ENCODE assay signal across 19 cellular contexts in the genomic region with DNA sequence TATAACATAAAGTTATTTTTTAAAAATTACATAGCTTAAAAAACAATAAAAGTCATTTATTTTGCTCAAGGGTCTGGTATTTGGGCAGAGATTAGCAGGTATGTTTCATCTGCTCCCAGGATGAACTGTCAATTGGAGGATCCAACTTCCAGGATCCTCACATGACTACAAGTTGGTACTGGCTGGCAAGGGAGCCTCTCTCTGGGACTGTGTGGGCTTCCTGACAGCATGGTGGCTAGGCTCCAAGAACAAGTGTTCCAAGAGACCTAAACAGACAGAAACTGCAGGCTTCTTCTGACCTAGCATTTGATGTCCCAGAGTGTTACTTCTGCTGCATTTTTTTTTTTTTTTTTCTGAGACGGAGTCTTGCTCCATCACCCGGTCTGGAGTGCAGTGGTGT.
DNase-seq lines count a peak whose midpoint lies in the region; ATAC-seq, FAIRE-seq and TF ChIP-seq lines count a peak whose summit lies in the region.
"Had no signal": no experiment of that assay in that cellular context is flagged by ENCODE, and none has a peak within 500 bp of the region (broad histone marks: within the 10 kb centered on the region; RNA-seq: fewer than 3 reads in every experiment).

No MANE protein-coding gene starts in this region.

- H2AFZ ChIP-seq in K562 (ENCODE audit: low read depth, low read length) (no peak overlapping the region), neuronal stem cell (ENCODE audit: low read length) (no peak overlapping the region)
- H2AFZ ChIP-seq: GM23248 had no signal

- no peak overlapping the region for H3K18ac ChIP-seq in neuronal stem cell (ENCODE audit: low read length)

- TF ChIP-seq POLR2A in A549 (IDR thresholded peaks at IDR 0.05; ENCODE audit: low read length) (no peak), K562 (conservative IDR thresholded peaks at IDR 0.05) (no peak)

- no peaks in the 10 kb centered on the region for H3K4me1 ChIP-seq in A549
- no peaks in the 10 kb centered on the region; a peak in 1 of 5 replicates for H3K4me1 ChIP-seq in K562 (replicated peaks in 1 of 2; ENCODE audit: control insufficient read depth in 2 of 2, insufficient read depth in 2 of 2, low read length in 2 of 2)
- H3K4me1 ChIP-seq in right cardiac atrium (ENCODE audit: control insufficient read depth, insufficient read depth, low read length): no peaks in the 10 kb centered on the region
- no peaks in the 10 kb centered on the region for H3K4me1 ChIP-seq in neuronal stem cell (ENCODE audit: control insufficient read depth in 2 of 2, insufficient read depth in 1 of 2, low read depth in 1 of 2, low read length in 2 of 2)
- H3K4me1 ChIP-seq: BLaER1 treated with 17β-estradiol and CSF1 and Interleukin-3, amounts not matched to agents 10 nM and 100 nM had no signal

- H3K27me3 ChIP-seq in K562 (ENCODE audit: control insufficient read depth in 2 of 2, insufficient read depth in 2 of 2, low read length in 2 of 2) (no peaks in the 10 kb centered on the region), right cardiac atrium (ENCODE audit: control insufficient read depth, insufficient read depth) (no peaks in the 10 kb centered on the region), neuronal stem cell (ENCODE audit: control insufficient read depth in 3 of 3, insufficient read depth in 3 of 3, low read depth in 1 of 3, low read length in 3 of 3) (no peaks in the 10 kb centered on the region)
- H3K27me3 ChIP-seq: BLaER1 treated with 17β-estradiol and CSF1 and Interleukin-3, amounts not matched to agents 10 nM and 100 nM had no signal

- in situ Hi-C loops in K562 (cut with MboI): no loop called here

- CTCF ChIA-PET in A549 (lab: Yijun Ruan, JAX) (no interaction called here), K562 (lab: Yijun Ruan, JAX; ENCODE audit: low intra/inter-chr PET ratio) (no interaction called here)

- intact Hi-C loops in K562 (cut with micrococcal nuclease) (no loop called here), right cardiac atrium (cut with DNase I) (no loop called here), posterior vena cava (cut with DNase I) (no loop called here)

- POLR2A ChIA-PET in A549 (lab: Yijun Ruan, JAX) (no interaction called here), K562 (lab: Yijun Ruan, JAX) (no interaction called here)

- H3K14ac ChIP-seq in neuronal stem cell (ENCODE audit: low read length): no peak overlapping the region

- no peak for TF ChIP-seq RAD21 in A549 (conservative IDR thresholded peaks at IDR 0.05 in 1 of 2, IDR thresholded peaks at IDR 0.05 in 1 of 2)
- TF ChIP-seq RAD21 in K562 (CRISPR knock-in tag; conservative IDR thresholded peaks at IDR 0.05 in 1 of 2, IDR thresholded peaks at IDR 0.05 in 1 of 2): no peak

- no peak overlapping the region for H2AK5ac ChIP-seq in neuronal stem cell (ENCODE audit: low read depth, low read length)

- H3K4me2 ChIP-seq in A549 (no peak overlapping the region), K562 (ENCODE audit: insufficient read depth, low read length) (no peak overlapping the region), neuronal stem cell (ENCODE audit: insufficient read depth, low read length, poor library complexity, severe bottlenecking) (no peak overlapping the region)
- H3K4me2 ChIP-seq: BLaER1 treated with 17β-estradiol and CSF1 and Interleukin-3, amounts not matched to agents 10 nM and 100 nM had no signal

- no peak overlapping the region for H2BK5ac ChIP-seq in neuronal stem cell (ENCODE audit: low read length)

- WGBS in A549 (ENCODE audit: missing lambda C conversion rate): 100% methylated on average over 2 of the region's 2 CpGs
- WGBS in K562 (ENCODE audit: insufficient coverage, low coverage, missing lambda C conversion rate): no CpG with 5 or more reads among the region's 2 CpGs
- WGBS in right cardiac atrium: 95% methylated on average over 2 of the region's 2 CpGs
- no CpG with 5 or more reads among the region's 2 CpGs for WGBS in neuronal stem cell (ENCODE audit: extremely low coverage in 2 of 2, insufficient read length in 2 of 2, insufficient replicate concordance in 1 of 2), 2 donors

- no peaks in the 10 kb centered on the region for H4K20me1 ChIP-seq in K562 (replicated peaks; ENCODE audit: control insufficient read depth, insufficient read depth, low read length)
- H4K20me1 ChIP-seq: BLaER1 treated with 17β-estradiol and CSF1 and Interleukin-3, amounts not matched to agents 10 nM and 100 nM had no signal

- H2BK12ac ChIP-seq in neuronal stem cell (ENCODE audit: low read length): no peak overlapping the region

- H3K4ac ChIP-seq in neuronal stem cell (ENCODE audit: low read length): no peak overlapping the region

- H3K9me3 ChIP-seq in A549 (peaks cover 13% of the 10 kb centered on the region), K562 (replicated peaks; ENCODE audit: control insufficient read depth, insufficient read depth, low read depth, low read length) (no peaks in the 10 kb centered on the region), right cardiac atrium (ENCODE audit: control insufficient read depth, low read length) (no peaks in the 10 kb centered on the region), neuronal stem cell (replicated peaks in 1 of 2; ENCODE audit: control insufficient read depth in 2 of 2, insufficient read depth in 1 of 2, low read depth in 1 of 2, low read length in 2 of 2) (peaks cover 2 to 10% of the 10 kb centered on the region in 2 donors)

- no TSS peak for BruUV-seq in K562 (replicated peaks; lab: Mats Ljungman, UMichigan)

- no peaks in the 10 kb centered on the region for H3K79me1 ChIP-seq in neuronal stem cell (ENCODE audit: low read depth, low read length)

- TF ChIP-seq CTCF in A549 (IDR thresholded peaks at IDR 0.05) (no peak), K562 (IDR thresholded peaks at IDR 0.05 in 2 of 3, conservative IDR thresholded peaks at IDR 0.05 in 1 of 3; ENCODE audit: insufficient read depth in 2 of 3, low read depth in 1 of 3, low read length in 3 of 3) (no peak)

- peak; percentile 10 for DNase-seq in DMS 273 (lab: John Stamatoyannopoulos, UW; ENCODE audit: unreplicated experiment)
- no peak for DNase-seq in DMS 273 treated with DMSO at 0.1 percent for 48 hours (lab: John Stamatoyannopoulos, UW)
- DNase-seq in A549 (ENCODE audit: low read depth in 1 of 2, low spot score in 1 of 2): no peak
- DNase-seq in K562 (ENCODE audit: extremely low read depth in 1 of 4, low spot score in 3 of 4): no peak
- no peak for DNase-seq in right cardiac atrium
- DNase-seq in posterior vena cava (ENCODE audit: low spot score): no peak
- DNase-seq in neuronal stem cell (ENCODE audit: low spot score): no peak
- DNase-seq in ecto neural progenitor cell (ENCODE audit: low spot score): no peak
- DNase-seq: Calu3; CD8-positive, alpha-beta T cell; GM23248; HCEC 1CT had no signal

- H2BK120ac ChIP-seq in neuronal stem cell (ENCODE audit: low read depth, low read length): no peak overlapping the region

- no peak for FAIRE-seq in A549 (lab: Jason Lieb, UNC)
- no peak for FAIRE-seq in K562 (lab: Jason Lieb, UNC)
- FAIRE-seq: G401.6, GM12891, GM19239, H54, HepG2 had no signal

- no peaks in the 10 kb centered on the region for H3K79me2 ChIP-seq in K562 (ENCODE audit: control insufficient read depth, insufficient read depth, low read length)

- H2BK15ac ChIP-seq in neuronal stem cell (ENCODE audit: low read length): no peak overlapping the region

- ATAC-seq in A549 (peak; percentile 50 to 56; a peak in 5 of 6 replicates), K562 (peak; percentile 43), right cardiac atrium (peak; percentile 41 to 47)
- ATAC-seq: CD8-positive, alpha-beta T cell; HepG2 had no signal

- H3K9ac ChIP-seq in K562 (ENCODE audit: insufficient read depth in 1 of 2, low read depth in 2 of 2, low read length in 2 of 2) (no peak overlapping the region), neuronal stem cell (ENCODE audit: low read depth, low read length, poor library complexity) (no peak overlapping the region)
- H3K9ac ChIP-seq: BLaER1 treated with 17β-estradiol and CSF1 and Interleukin-3, amounts not matched to agents 10 nM and 100 nM; GM23248 had no signal

- no peak overlapping the region for H3K23ac ChIP-seq in neuronal stem cell (ENCODE audit: low read depth, low read length, poor library complexity)

- peak overlapping the region in 1 of 2 experiments; percentile 43; a peak in 1 of 6 replicates for H3K27ac ChIP-seq in A549
- H3K27ac ChIP-seq in K562 (ENCODE audit: extremely low read depth, low read depth, low read length): no peak overlapping the region
- H3K27ac ChIP-seq in right cardiac atrium (ENCODE audit: low read length): no peak overlapping the region
- no peak overlapping the region for H3K27ac ChIP-seq in neuronal stem cell (replicated peaks; ENCODE audit: low read length)
- H3K27ac ChIP-seq: 22Rv1; BLaER1 treated with 17β-estradiol and CSF1 and Interleukin-3, amounts not matched to agents 10 nM and 100 nM; GM23248 had no signal

- no peaks in the 10 kb centered on the region for H3K36me3 ChIP-seq in K562 (ENCODE audit: control insufficient read depth, insufficient read depth, low read length)
- H3K36me3 ChIP-seq in neuronal stem cell (replicated peaks in 1 of 2; ENCODE audit: control insufficient read depth in 2 of 2, insufficient read depth in 2 of 2, low read length in 2 of 2): peaks cover 0 to 3% of the 10 kb centered on the region in 2 donors
- H3K36me3 ChIP-seq: BLaER1 treated with 17β-estradiol and CSF1 and Interleukin-3, amounts not matched to agents 10 nM and 100 nM had no signal

- H4K91ac ChIP-seq in neuronal stem cell (ENCODE audit: low read depth, low read length, poor library complexity): no peak overlapping the region

- H4K8ac ChIP-seq in neuronal stem cell (ENCODE audit: low read depth, low read length): no peak overlapping the region

- H3K4me3 ChIP-seq in A549 (no peak overlapping the region), K562 (no peak overlapping the region), right cardiac atrium (ENCODE audit: low read length) (no peak overlapping the region), neuronal stem cell (ENCODE audit: low read length in 2 of 2) (no peak overlapping the region)
- H3K4me3 ChIP-seq: BLaER1 treated with 17β-estradiol and CSF1 and Interleukin-3, amounts not matched to agents 10 nM and 100 nM; GM23248 had no signal

- no peaks in the 10 kb centered on the region for H3K9me1 ChIP-seq in K562 (ENCODE audit: control insufficient read depth, insufficient read depth, low read length)

- TF ChIP-seq EP300 in A549 (IDR thresholded peaks at IDR 0.05): no peak
- TF ChIP-seq EP300 in K562 (IDR thresholded peaks at IDR 0.05; ENCODE audit: low read length): no peak

TF ChIP-seq in K562, 482 proteins besides CTCF, POLR2A, EP300 and RAD21 (continues in another document):
- no peak for TF ChIP-seq FOSL1 (tag; conservative IDR thresholded peaks at IDR 0.05)
- TF ChIP-seq ASH1L (IDR thresholded peaks at IDR 0.05; ENCODE audit: borderline replicate concordance, low read depth, partially characterized antibody): no peak
